In the genomic region with DNA sequence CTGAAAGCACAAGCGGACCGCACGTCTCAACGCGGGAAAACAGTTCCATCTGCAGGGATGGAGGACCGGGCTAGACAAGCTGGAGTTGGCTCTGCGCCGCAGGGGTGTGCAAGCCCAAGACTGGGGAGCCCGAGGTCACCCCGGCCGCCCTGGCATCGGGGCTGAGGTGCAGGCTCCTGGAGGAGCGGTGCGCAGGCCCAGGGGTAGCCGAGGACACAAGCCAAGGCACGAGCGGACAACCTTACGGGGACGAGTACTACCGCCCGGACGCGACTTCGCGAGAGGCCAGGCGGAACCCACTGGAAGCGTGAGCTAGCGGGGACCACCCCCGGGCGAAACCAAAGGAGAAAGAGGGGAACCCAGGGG, we compare ENCODE assay signal across 1 cellular context.
A peak's percentile ranks its signal among the peaks of the same experiment; 100 is the strongest.
TF ChIP-seq lines count a peak whose summit lies in the region.

No MANE protein-coding gene starts in this region.

TF ChIP-seq in H1, 55 proteins besides CTCF, POLR2A, EP300 and RAD21 (continued from another document):
- TF ChIP-seq KDM4A (IDR thresholded peaks at IDR 0.05; ENCODE audit: low read depth, low read length, severe bottlenecking) = peak; percentile 48
